ENCODE assay signal across 9 cellular contexts in the genomic region with DNA sequence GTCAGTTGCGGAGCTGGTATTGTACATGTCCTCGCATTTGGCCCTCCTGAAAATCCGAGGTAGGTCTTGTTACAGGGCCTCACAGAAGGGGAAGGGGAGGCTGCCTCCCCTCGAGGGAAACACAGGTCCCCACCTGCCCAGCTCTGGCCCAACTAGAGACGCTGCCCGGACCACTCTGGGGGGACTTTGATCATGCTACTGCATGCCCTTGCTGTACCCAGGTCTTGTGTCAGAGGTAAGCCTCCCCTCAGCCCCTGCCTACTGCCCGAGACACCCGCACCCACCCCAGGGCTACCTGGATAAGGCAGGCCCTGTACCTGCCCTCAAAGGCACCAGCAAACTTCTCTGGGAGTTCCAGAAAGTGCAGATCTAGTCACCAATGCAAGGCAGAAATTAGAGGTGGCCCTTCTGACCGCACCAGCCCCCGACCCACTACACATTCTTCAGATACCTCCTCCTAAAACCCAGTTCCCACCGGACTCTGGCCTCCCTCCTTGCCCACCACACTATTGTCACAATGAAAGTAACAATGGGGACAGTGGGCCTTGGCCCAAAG. TPM values are rescaled to one million over a fixed set of nuclear protein-coding genes. Genes with fewer than 3 reads are reported as not detected.
DNase-seq lines count a peak whose midpoint lies in the region; ATAC-seq and TF ChIP-seq lines count a peak whose summit lies in the region.
"Had no signal": no experiment of that assay in that cellular context is flagged by ENCODE, and none has a peak within 500 bp of the region (broad histone marks: within the 10 kb centered on the region; RNA-seq: fewer than 3 reads in every experiment).

No MANE protein-coding gene starts in this region.

- no peaks in the 10 kb centered on the region for H3K9me3 Mint-ChIP-seq in CD8-positive, alpha-beta T cell
- no peaks in the 10 kb centered on the region for H3K9me3 Mint-ChIP-seq in endodermal cell

- H4K20me1 ChIP-seq in PC-3 (ENCODE audit: low read length), result peaks cover 9% of the 10 kb centered on the region; the same call in 1 of the 2 replicates

- H3K36me3 ChIP-seq in CD8-positive, alpha-beta T cell (ENCODE audit: insufficient read depth, low read length), result no peaks in the 10 kb centered on the region
- H3K36me3 ChIP-seq in PC-3 (ENCODE audit: low read depth, low read length) (no peaks in the 10 kb centered on the region), endodermal cell (ENCODE audit: control insufficient read depth, insufficient read depth, low read length) (no peaks in the 10 kb centered on the region), parathyroid adenoma (ENCODE audit: control insufficient read depth, insufficient read depth, low read length) (no peaks in the 10 kb centered on the region)

- no peaks in the 10 kb centered on the region for H3K9me3 ChIP-seq in CD8-positive, alpha-beta T cell (ENCODE audit: low read length)
- no peaks in the 10 kb centered on the region for H3K9me3 ChIP-seq in PC-3 (ENCODE audit: low read length)
- H3K9me3 ChIP-seq in endodermal cell (ENCODE audit: control insufficient read depth, low read length), result no peaks in the 10 kb centered on the region
- no peaks in the 10 kb centered on the region for H3K9me3 ChIP-seq in parathyroid adenoma (ENCODE audit: control insufficient read depth, low read length)

- no peak for TF ChIP-seq CTCF in CD8-positive, alpha-beta T cell (IDR thresholded peaks at IDR 0.05)
- TF ChIP-seq CTCF in PC-3 (conservative IDR thresholded peaks at IDR 0.05; ENCODE audit: low read depth, low read length), result no peak
- TF ChIP-seq CTCF in endodermal cell (conservative IDR thresholded peaks at IDR 0.05), result no peak
- no peak for TF ChIP-seq CTCF in parathyroid adenoma (IDR thresholded peaks at IDR 0.05)

- DNase-seq in CD8-positive, alpha-beta T cell, result no peak
- DNase-seq in PC-3 (no peak), endodermal cell (no peak), NCI-H345 treated with DMSO at 0.1 percent for 48 hours (lab: John Stamatoyannopoulos, UW; ENCODE audit: unreplicated experiment) (no peak), HEK293T (ENCODE audit: extremely low spot score) (no peak), occipital lobe (lab: John Stamatoyannopoulos, UW) (no peak)
- DNase-seq: NCI-H2029 had no signal

- H3K27me3 ChIP-seq in CD8-positive, alpha-beta T cell (ENCODE audit: insufficient read depth, low read length), result no peaks in the 10 kb centered on the region
- H3K27me3 ChIP-seq in PC-3 (ENCODE audit: low read length) (no peaks in the 10 kb centered on the region), endodermal cell (ENCODE audit: control insufficient read depth, insufficient read depth, low read length, poor library complexity, severe bottlenecking) (no peaks in the 10 kb centered on the region), parathyroid adenoma (ENCODE audit: control insufficient read depth, insufficient read depth, low read length) (no peaks in the 10 kb centered on the region)

- WGBS in endodermal cell (ENCODE audit: insufficient coverage in 1 of 2, insufficient read length in 1 of 2), 2 experiments, result 93 to 95% methylated on average over 5 to 11 of the region's 11 CpGs

- peak overlapping the region; percentile 59 for H3K27ac ChIP-seq in CD8-positive, alpha-beta T cell (ENCODE audit: low read depth, low read length)
- H3K27ac ChIP-seq in PC-3 (ENCODE audit: low read length) (no peak overlapping the region), endodermal cell (ENCODE audit: low read depth, low read length) (no peak overlapping the region), parathyroid adenoma (peak overlapping the region; percentile 70)

- peak overlapping the region; percentile 93 for H3K4me3 Mint-ChIP-seq in CD8-positive, alpha-beta T cell
- peak overlapping the region; percentile 83 for H3K4me3 Mint-ChIP-seq in endodermal cell

- H3F3A ChIP-seq in PC-3 (ENCODE audit: low read length, unreplicated experiment), result no peaks in the 10 kb centered on the region

- H3K4me2 ChIP-seq in PC-3 (ENCODE audit: low read length) (peak overlapping the region; percentile 93), parathyroid adenoma (ENCODE audit: low read length) (peak overlapping the region; percentile 85)

- H2AFZ ChIP-seq in PC-3 (ENCODE audit: low read length), result peak overlapping the region; percentile 96; the same call in 1 of the 2 replicates
- peak overlapping the region; percentile 93 for H2AFZ ChIP-seq in parathyroid adenoma

- peak overlapping the region; percentile 58 for H3K4me3 ChIP-seq in CD8-positive, alpha-beta T cell (ENCODE audit: low read depth, low read length)
- H3K4me3 ChIP-seq in PC-3 (ENCODE audit: low read length) (peak overlapping the region; percentile 88; the same call in 1 of the 2 replicates), endodermal cell (ENCODE audit: low read length) (peak overlapping the region; percentile 77), parathyroid adenoma (ENCODE audit: low read depth, low read length) (peak overlapping the region; percentile 56)

- H3K36me3 Mint-ChIP-seq in CD8-positive, alpha-beta T cell, result peaks cover 7% of the 10 kb centered on the region
- H3K36me3 Mint-ChIP-seq in endodermal cell (ENCODE audit: low read depth), result no peaks in the 10 kb centered on the region

- peaks cover 28% of the 10 kb centered on the region for H3K4me1 ChIP-seq in CD8-positive, alpha-beta T cell (ENCODE audit: insufficient read depth, low read length)
- peaks cover 8% of the 10 kb centered on the region for H3K4me1 ChIP-seq in PC-3 (ENCODE audit: insufficient read depth, low read length)
- H3K4me1 ChIP-seq in endodermal cell (ENCODE audit: control insufficient read depth, insufficient read depth, low read length), result no peaks in the 10 kb centered on the region
- peaks cover 8% of the 10 kb centered on the region for H3K4me1 ChIP-seq in parathyroid adenoma

- no peaks in the 10 kb centered on the region for H3K9me2 ChIP-seq in PC-3 (replicated peaks; ENCODE audit: low read length)

- intact Hi-C loops in CD8-positive, alpha-beta T cell (cut with DNase I, micrococcal nuclease), result loop anchor here (1.0 to 10.0 kb wide), 7 partner anchors 37 to 772 kb away; a partner anchor contains a TSS
- intact Hi-C loops in PC-3 (cut with micrococcal nuclease), result loop anchor here (1.0 kb wide), 1 partner anchor 55 kb away; no protein-coding TSS in a partner anchor

- POLR2A ChIA-PET in CD8-positive, alpha-beta T cell (lab: Charles Lee), result interaction anchor here (1.2 kb wide), 1 partner anchor 18 kb away, joined by 4 read pairs; no protein-coding TSS in a partner anchor
- POLR2A ChIA-PET in PC-3 (lab: Charles Lee; ENCODE audit: unreplicated experiment) (interaction anchor here (0.6 kb wide), 1 partner anchor 339 kb away, joined by 20 read pairs; no protein-coding TSS in a partner anchor), HEK293T (lab: Yijun Ruan, JAX) (interaction anchor here (0.8 to 1.0 kb wide), 2 partner anchors 36 to 55 kb away, joined by 3 to 5 read pairs; no protein-coding TSS in a partner anchor)

- no TSS peak for BruUV-seq in PC-3 (replicated peaks; lab: Mats Ljungman, UMichigan)

- ATAC-seq in CD8-positive, alpha-beta T cell, result no peak
- ATAC-seq in PC-3, result no peak
- ATAC-seq in GM21447 (IDR thresholded peaks at IDR 0.05; ENCODE audit: unreplicated experiment), result no peak

- no peak overlapping the region for H3K9ac ChIP-seq in PC-3 (ENCODE audit: low read length)
- H3K9ac ChIP-seq in endodermal cell (ENCODE audit: extremely low read depth, low read length, poor library complexity, severe bottlenecking), result no peak overlapping the region
- H3K9ac ChIP-seq in parathyroid adenoma, result no peak overlapping the region

- peaks cover 36% of the 10 kb centered on the region for H3K79me2 ChIP-seq in PC-3 (ENCODE audit: low read length)
- H3K79me2 ChIP-seq in parathyroid adenoma, result peaks cover 30% of the 10 kb centered on the region

- no peaks in the 10 kb centered on the region for H3K27me3 Mint-ChIP-seq in CD8-positive, alpha-beta T cell (ENCODE audit: low read depth)
- H3K27me3 Mint-ChIP-seq in endodermal cell (ENCODE audit: insufficient read depth), result no peaks in the 10 kb centered on the region

- peak overlapping the region; percentile 94 for H3K27ac Mint-ChIP-seq in CD8-positive, alpha-beta T cell
- H3K27ac Mint-ChIP-seq in endodermal cell, result no peak overlapping the region

- peaks cover 36% of the 10 kb centered on the region for H3K4me1 Mint-ChIP-seq in CD8-positive, alpha-beta T cell (ENCODE audit: low read depth)
- H3K4me1 Mint-ChIP-seq in endodermal cell, result peaks cover 26% of the 10 kb centered on the region

- CTCF ChIA-PET in CD8-positive, alpha-beta T cell (lab: Charles Lee), result interaction anchor here (0.7 to 2.5 kb wide), 7 partner anchors 24 to 338 kb away, joined by 3 to 42 read pairs (median 5); no protein-coding TSS in a partner anchor
- CTCF ChIA-PET in PC-3 (lab: Charles Lee) (no interaction called here), HEK293T (lab: Yijun Ruan, JAX) (interaction anchor here (0.6 to 1.4 kb wide), 5 partner anchors 19 to 1927 kb away, joined by 3 to 6 read pairs (median 3); no protein-coding TSS in a partner anchor)

TF ChIP-seq in HEK293T, 16 proteins besides CTCF, POLR2A, EP300 and RAD21 (continues in another document):
- no peak for TF ChIP-seq BHLHE40 (IDR thresholded peaks at IDR 0.05; ENCODE audit: borderline replicate concordance)
- TF ChIP-seq FOXM1 (IDR thresholded peaks at IDR 0.05; ENCODE audit: borderline replicate concordance), result no peak
- TF ChIP-seq NFRKB (IDR thresholded peaks at IDR 0.05), result no peak
- TF ChIP-seq SUZ12 (IDR thresholded peaks at IDR 0.05), result no peak
- TF ChIP-seq FOXA1 (IDR thresholded peaks at IDR 0.05), result no peak
- TF ChIP-seq ZNF384 (IDR thresholded peaks at IDR 0.05), result no peak
- no peak for TF ChIP-seq ARNT (IDR thresholded peaks at IDR 0.05)
- no peak for TF ChIP-seq SP1 (IDR thresholded peaks at IDR 0.05)
- TF ChIP-seq CTBP1 (IDR thresholded peaks at IDR 0.05; ENCODE audit: borderline replicate concordance), result no peak
- TF ChIP-seq TARDBP (IDR thresholded peaks at IDR 0.05), result no peak
- TF ChIP-seq, protein P1, sequence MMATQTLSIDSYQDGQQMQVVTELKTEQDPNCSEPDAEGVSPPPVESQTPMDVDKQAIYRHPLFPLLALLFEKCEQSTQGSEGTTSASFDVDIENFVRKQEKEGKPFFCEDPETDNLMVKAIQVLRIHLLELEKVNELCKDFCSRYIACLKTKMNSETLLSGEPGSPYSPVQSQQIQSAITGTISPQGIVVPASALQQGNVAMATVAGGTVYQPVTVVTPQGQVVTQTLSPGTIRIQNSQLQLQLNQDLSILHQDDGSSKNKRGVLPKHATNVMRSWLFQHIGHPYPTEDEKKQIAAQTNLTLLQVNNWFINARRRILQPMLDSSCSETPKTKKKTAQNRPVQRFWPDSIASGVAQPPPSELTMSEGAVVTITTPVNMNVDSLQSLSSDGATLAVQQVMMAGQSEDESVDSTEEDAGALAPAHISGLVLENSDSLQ (IDR thresholded peaks at IDR 0.05), result no peak

RNA-seq across cellular contexts. Expression of a gene that starts 1.0 kb away (rescaled TPM):
- 10 to 100 TPM; 72.8 to 76.6 TPM for total RNA-seq in CD8-positive, alpha-beta T cell
- 84.7 and 95.6 TPM in 2 replicates for total RNA-seq in PC-3 (2014; rRNA removed)
- 100 to 1,000 TPM; 103 to 105 TPM for total RNA-seq in endodermal cell
- 75.2 TPM for polyA plus RNA-seq in endodermal cell (2013, experiment 1 of 2)
- 61.0 TPM for polyA plus RNA-seq in endodermal cell (2013, experiment 2 of 2)
- total RNA-seq in occipital lobe, result 82.0 TPM

RNA-seq across cellular contexts. Expression of a gene that starts 36.8 kb away (rescaled TPM):
- total RNA-seq in CD8-positive, alpha-beta T cell, result 10 to 100 TPM; 13.0 to 13.7 TPM
- total RNA-seq in PC-3 (2014; rRNA removed) (64.5 and 97.9 TPM in 2 replicates), endodermal cell (10 to 100 TPM; 43.8 to 56.8 TPM), occipital lobe (23.4 TPM)
- 40.9 TPM for polyA plus RNA-seq in endodermal cell (2013, experiment 1 of 2)
- polyA plus RNA-seq in endodermal cell (2013, experiment 2 of 2), result 41.7 TPM

Comparison
In these comparisons a context has a peak if more than half of its experiments do, and no peak if none do; other contexts are left out.
1. H3K27ac ChIP-seq: peak in CD8-positive, alpha-beta T cell (single experiment) and parathyroid adenoma (single experiment); none in PC-3 (single experiment) and endodermal cell (single experiment).
2. Peak in every context shown above with its lines, with median percentiles within 50 percentile points of each other: H3K4me3 ChIP-seq.